Comparison of ENCODE assay signal across 14 cellular contexts in the genomic region with DNA sequence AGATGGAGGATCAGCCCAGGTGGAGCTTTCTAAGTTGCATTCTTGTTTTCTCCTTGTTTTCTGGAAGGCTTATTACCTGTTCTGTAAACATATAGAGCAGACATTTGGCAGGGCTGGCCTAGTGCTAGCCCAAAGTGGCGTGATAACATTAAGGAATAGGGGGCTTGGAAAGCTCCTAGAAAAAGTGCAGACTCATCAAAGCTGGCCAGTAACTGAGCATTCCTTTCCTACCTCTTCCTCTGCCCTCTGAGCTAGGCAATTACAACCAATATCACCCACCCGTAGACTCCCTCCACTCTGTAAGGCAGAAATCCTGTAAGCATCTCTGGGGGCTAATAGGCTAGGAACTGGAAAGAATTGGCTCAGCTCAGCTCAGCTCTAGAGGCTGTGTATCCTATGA. TPM values are rescaled to one million over a fixed set of nuclear protein-coding genes. Genes with fewer than 3 reads are reported as not detected.
"Had no signal": no experiment of that assay in that cellular context is flagged by ENCODE, and none has a peak within 500 bp of the region (broad histone marks: within the 10 kb centered on the region; RNA-seq: fewer than 3 reads in every experiment).

No MANE protein-coding gene starts in this region.

RNA-seq across cellular contexts. Expression of a gene that starts 7.5 kb away (rescaled TPM):
- total RNA-seq: activated B cell treated with CpG ODN at 0.5 μM for 24 hours; activated CD4-positive, alpha-beta memory T cell treated with anti-CD3 and anti-CD28 coated beads for 36 hours; activated CD4-positive, alpha-beta memory T cell treated with anti-CD3 and anti-CD28 coated beads, Interleukin-2, amount 10 ng/mL, durations not matched to agents 7 days and 5 days; activated CD4-positive, alpha-beta T cell treated with anti-CD3 and anti-CD28 coated beads for 36 hours; activated CD4-positive, alpha-beta T cell treated with anti-CD3 and anti-CD28 coated beads, Interleukin-2, amount 10 ng/mL, durations not matched to agents 24 days and 14 days; activated CD4-positive, alpha-beta T cell treated with anti-CD3 and anti-CD28 coated beads, Interleukin-2, amount 10 ng/mL, durations not matched to agents 7 days and 5 days; activated CD8-positive, alpha-beta memory T cell treated with anti-CD3 and anti-CD28 coated beads for 36 hours; activated CD8-positive, alpha-beta memory T cell treated with anti-CD3 and anti-CD28 coated beads, Interleukin-2, amount 10 ng/mL, durations not matched to agents 7 days and 5 days; activated CD8-positive, alpha-beta T cell treated with anti-CD3 and anti-CD28 coated beads for 36 hours; activated CD8-positive, alpha-beta T cell treated with anti-CD3 and anti-CD28 coated beads, Interleukin-2, amount 10 ng/mL, durations not matched to agents 7 days and 5 days; T-helper 1 cell treated with Interleukin-12 subunit alpha and Interleukin-12 subunit beta and Interleukin-4 antibody, amounts not matched to agents 30 ng/mL and 1 ng/mL, for 36 hours; T-helper 17 cell; T-helper 2 cell treated with Interferon-gamma antibody and Interleukin-4, amounts not matched to agents 100 ng/mL and 5 ng/mL, for 36 hours; WTC11 had no signal

RNA-seq across cellular contexts. Expression of a gene that starts 44.8 kb away (rescaled TPM):
- total RNA-seq: activated B cell treated with CpG ODN at 0.5 μM for 24 hours; activated CD4-positive, alpha-beta memory T cell treated with anti-CD3 and anti-CD28 coated beads for 36 hours; activated CD4-positive, alpha-beta memory T cell treated with anti-CD3 and anti-CD28 coated beads, Interleukin-2, amount 10 ng/mL, durations not matched to agents 7 days and 5 days; activated CD4-positive, alpha-beta T cell treated with anti-CD3 and anti-CD28 coated beads for 36 hours; activated CD4-positive, alpha-beta T cell treated with anti-CD3 and anti-CD28 coated beads, Interleukin-2, amount 10 ng/mL, durations not matched to agents 24 days and 14 days; activated CD4-positive, alpha-beta T cell treated with anti-CD3 and anti-CD28 coated beads, Interleukin-2, amount 10 ng/mL, durations not matched to agents 7 days and 5 days; activated CD8-positive, alpha-beta memory T cell treated with anti-CD3 and anti-CD28 coated beads for 36 hours; activated CD8-positive, alpha-beta memory T cell treated with anti-CD3 and anti-CD28 coated beads, Interleukin-2, amount 10 ng/mL, durations not matched to agents 7 days and 5 days; activated CD8-positive, alpha-beta T cell treated with anti-CD3 and anti-CD28 coated beads for 36 hours; activated CD8-positive, alpha-beta T cell treated with anti-CD3 and anti-CD28 coated beads, Interleukin-2, amount 10 ng/mL, durations not matched to agents 7 days and 5 days; T-helper 1 cell treated with Interleukin-12 subunit alpha and Interleukin-12 subunit beta and Interleukin-4 antibody, amounts not matched to agents 30 ng/mL and 1 ng/mL, for 36 hours; T-helper 17 cell; T-helper 2 cell treated with Interferon-gamma antibody and Interleukin-4, amounts not matched to agents 100 ng/mL and 5 ng/mL, for 36 hours had no signal
